21 cellular contexts compared by ENCODE assay signal in genomic region chr6:112929661-112930060, GRCh38.
"Had no signal": no experiment of that assay in that cellular context is flagged by ENCODE, and none has a peak within 500 bp of the region (broad histone marks: within the 10 kb centered on the region; RNA-seq: fewer than 3 reads in every experiment).

No MANE protein-coding gene starts in this region.

- H3K4me3 Mint-ChIP-seq: activated CD4-positive, alpha-beta memory T cell treated with anti-CD3 and anti-CD28 coated beads, Interleukin-2, amount 10 ng/mL, durations not matched to agents 7 days and 5 days; activated CD4-positive, alpha-beta T cell treated with anti-CD3 and anti-CD28 coated beads, Interleukin-2, amount 10 ng/mL, durations not matched to agents 24 days and 14 days; activated naive CD8-positive, alpha-beta T cell treated with anti-CD3 and anti-CD28 coated beads, Interleukin-2, amount 50 U/mL, for 24 hours; activated T-helper 1 cell treated with anti-CD3 and anti-CD28 coated beads, Interleukin-12 subunit alpha, Interleukin-12 subunit beta, Interleukin-2, Interleukin-4 antibody, amounts not matched to agents 30 ng/mL and 10 ng/mL and 1 ng/mL, durations not matched to agents 14 hours and 24 hours and 36 hours; brain; natural killer cell treated with Interleukin-12 subunit alpha and Interleukin-12 subunit beta and Interleukin-15 and Interleukin-18, amount 100 ng/mL, for 72 hours; stimulated activated memory B cell treated with anti-CD40 and anti-IgM and Interleukin-4, amounts not matched to agents 10 μg/mL and 1 μg/mL and 100 μg/mL, for 72 hours had no signal

- DNase-seq: activated CD4-positive, alpha-beta memory T cell treated with anti-CD3 and anti-CD28 coated beads, Interleukin-2, amount 10 ng/mL, durations not matched to agents 7 days and 5 days; activated CD4-positive, alpha-beta T cell treated with anti-CD3 and anti-CD28 coated beads, Interleukin-2, amount 10 ng/mL, durations not matched to agents 24 days and 14 days; activated gamma-delta T cell; activated naive CD4-positive, alpha-beta T cell treated with anti-CD3 and anti-CD28 coated beads, Interleukin-2, amount 50 U/mL, for 16 hours; activated naive CD8-positive, alpha-beta T cell treated with anti-CD3 and anti-CD28 coated beads, Interleukin-2, amount 50 U/mL, for 24 hours; anterior cingulate cortex; dermis blood vessel endothelial cell; effector CD8-positive, alpha-beta T cell; erythroblast; foreskin keratinocyte; right cardiac atrium; stomach; uterus had no signal

- H3K36me3 Mint-ChIP-seq: brain; natural killer cell treated with Interleukin-12 subunit alpha and Interleukin-12 subunit beta and Interleukin-15 and Interleukin-18, amount 100 ng/mL, for 72 hours; stimulated activated memory B cell treated with anti-CD40 and anti-IgM and Interleukin-4, amounts not matched to agents 10 μg/mL and 1 μg/mL and 100 μg/mL, for 72 hours had no signal

- H3K36me3 ChIP-seq: stomach, suprapubic skin, tibial nerve, uterus had no signal

- H3K27me3 ChIP-seq: foreskin keratinocyte, stomach, suprapubic skin, tibial nerve, uterus had no signal

- ATAC-seq: activated CD4-positive, CD25-positive, alpha-beta regulatory T cell treated with anti-CD3 and anti-CD28 coated beads, Interleukin-2, amount 50 U/mL, for 24 hours; activated naive CD8-positive, alpha-beta T cell treated with anti-CD3 and anti-CD28 coated beads, Interleukin-2, amount 50 U/mL, for 24 hours; foreskin keratinocyte; natural killer cell treated with Interleukin-12 subunit alpha and Interleukin-12 subunit beta and Interleukin-15 and Interleukin-18, amount 100 ng/mL, for 72 hours; right cardiac atrium; stimulated activated memory B cell treated with anti-CD40 and anti-IgM and Interleukin-4, amounts not matched to agents 10 μg/mL and 1 μg/mL and 100 μg/mL, for 72 hours had no signal

- H3K9ac ChIP-seq: parathyroid adenoma had no signal

- H3K9me3 ChIP-seq: stomach, suprapubic skin, tibial nerve, uterus had no signal

- H3K4me1 ChIP-seq: foreskin keratinocyte, parathyroid adenoma, stomach, suprapubic skin, uterus had no signal

- H3K27me3 Mint-ChIP-seq: activated CD4-positive, alpha-beta memory T cell treated with anti-CD3 and anti-CD28 coated beads, Interleukin-2, amount 10 ng/mL, durations not matched to agents 7 days and 5 days; activated CD4-positive, alpha-beta T cell treated with anti-CD3 and anti-CD28 coated beads, Interleukin-2, amount 10 ng/mL, durations not matched to agents 24 days and 14 days; activated naive CD8-positive, alpha-beta T cell treated with anti-CD3 and anti-CD28 coated beads, Interleukin-2, amount 50 U/mL, for 24 hours; brain; natural killer cell treated with Interleukin-12 subunit alpha and Interleukin-12 subunit beta and Interleukin-15 and Interleukin-18, amount 100 ng/mL, for 72 hours; stimulated activated memory B cell treated with anti-CD40 and anti-IgM and Interleukin-4, amounts not matched to agents 10 μg/mL and 1 μg/mL and 100 μg/mL, for 72 hours had no signal

- H3K9me3 Mint-ChIP-seq: activated CD4-positive, alpha-beta memory T cell treated with anti-CD3 and anti-CD28 coated beads, Interleukin-2, amount 10 ng/mL, durations not matched to agents 7 days and 5 days; activated CD4-positive, alpha-beta T cell treated with anti-CD3 and anti-CD28 coated beads, Interleukin-2, amount 10 ng/mL, durations not matched to agents 24 days and 14 days; activated T-helper 1 cell treated with anti-CD3 and anti-CD28 coated beads, Interleukin-12 subunit alpha, Interleukin-12 subunit beta, Interleukin-2, Interleukin-4 antibody, amounts not matched to agents 30 ng/mL and 10 ng/mL and 1 ng/mL, durations not matched to agents 14 hours and 24 hours and 36 hours; stimulated activated memory B cell treated with anti-CD40 and anti-IgM and Interleukin-4, amounts not matched to agents 10 μg/mL and 1 μg/mL and 100 μg/mL, for 72 hours had no signal

- H3K79me2 ChIP-seq: parathyroid adenoma had no signal

- H3K4me1 Mint-ChIP-seq: activated CD4-positive, alpha-beta memory T cell treated with anti-CD3 and anti-CD28 coated beads, Interleukin-2, amount 10 ng/mL, durations not matched to agents 7 days and 5 days; activated CD4-positive, alpha-beta T cell treated with anti-CD3 and anti-CD28 coated beads, Interleukin-2, amount 10 ng/mL, durations not matched to agents 24 days and 14 days; activated naive CD8-positive, alpha-beta T cell treated with anti-CD3 and anti-CD28 coated beads, Interleukin-2, amount 50 U/mL, for 24 hours; stimulated activated memory B cell treated with anti-CD40 and anti-IgM and Interleukin-4, amounts not matched to agents 10 μg/mL and 1 μg/mL and 100 μg/mL, for 72 hours had no signal

- H3K27ac Mint-ChIP-seq: activated CD4-positive, alpha-beta memory T cell treated with anti-CD3 and anti-CD28 coated beads, Interleukin-2, amount 10 ng/mL, durations not matched to agents 7 days and 5 days; activated CD4-positive, alpha-beta T cell treated with anti-CD3 and anti-CD28 coated beads, Interleukin-2, amount 10 ng/mL, durations not matched to agents 24 days and 14 days; activated naive CD8-positive, alpha-beta T cell treated with anti-CD3 and anti-CD28 coated beads, Interleukin-2, amount 50 U/mL, for 24 hours; activated T-helper 1 cell treated with anti-CD3 and anti-CD28 coated beads, Interleukin-12 subunit alpha, Interleukin-12 subunit beta, Interleukin-2, Interleukin-4 antibody, amounts not matched to agents 30 ng/mL and 10 ng/mL and 1 ng/mL, durations not matched to agents 14 hours and 24 hours and 36 hours; brain; natural killer cell treated with Interleukin-12 subunit alpha and Interleukin-12 subunit beta and Interleukin-15 and Interleukin-18, amount 100 ng/mL, for 72 hours; stimulated activated memory B cell treated with anti-CD40 and anti-IgM and Interleukin-4, amounts not matched to agents 10 μg/mL and 1 μg/mL and 100 μg/mL, for 72 hours had no signal

- H3K27ac ChIP-seq: foreskin keratinocyte, parathyroid adenoma, stomach, suprapubic skin, tibial nerve, uterus had no signal

- H2AFZ ChIP-seq: parathyroid adenoma had no signal

- H3K4me3 ChIP-seq: stomach, suprapubic skin, tibial nerve, uterus had no signal
